1 cellular context compared by ENCODE assay signal in the genomic region with DNA sequence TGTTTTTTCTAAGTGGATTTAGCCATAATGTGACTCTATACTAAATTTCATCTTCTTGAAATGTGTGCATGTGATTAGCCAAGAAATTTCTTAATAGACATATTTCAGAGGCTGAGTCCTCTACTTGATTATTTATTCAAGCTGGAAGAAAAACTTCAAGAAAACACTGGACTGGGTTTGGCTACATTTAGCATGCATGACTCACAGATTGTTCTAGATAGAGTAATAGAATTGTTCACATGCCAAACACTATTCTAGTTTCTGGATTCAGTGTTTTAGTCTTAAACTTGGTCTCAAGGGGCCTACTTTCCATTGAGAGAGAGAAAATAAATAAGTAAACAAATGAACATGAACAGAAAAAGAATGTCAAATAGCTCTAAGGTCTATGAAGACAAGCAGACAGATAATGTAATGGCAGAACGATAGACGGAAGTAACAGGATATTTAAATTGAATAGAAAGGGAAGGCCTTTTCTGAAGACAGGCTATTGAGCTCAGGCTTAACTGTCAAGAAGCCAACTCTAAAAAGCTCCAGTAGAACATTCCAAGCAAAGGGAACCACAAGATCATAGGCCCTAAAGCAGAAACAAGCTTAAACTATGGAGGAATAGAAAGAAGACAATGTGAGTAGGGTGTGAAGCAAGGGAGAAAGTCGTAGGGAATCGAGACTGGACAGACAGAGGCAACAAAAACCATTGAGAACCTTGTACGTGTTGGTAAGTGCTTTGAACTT.
TF ChIP-seq lines count a peak whose summit lies in the region.

No MANE protein-coding gene starts in this region.

TF ChIP-seq in IMR-90, 13 proteins besides CTCF, POLR2A, EP300 and RAD21 (continued from another document):
- TF ChIP-seq, protein P1, sequence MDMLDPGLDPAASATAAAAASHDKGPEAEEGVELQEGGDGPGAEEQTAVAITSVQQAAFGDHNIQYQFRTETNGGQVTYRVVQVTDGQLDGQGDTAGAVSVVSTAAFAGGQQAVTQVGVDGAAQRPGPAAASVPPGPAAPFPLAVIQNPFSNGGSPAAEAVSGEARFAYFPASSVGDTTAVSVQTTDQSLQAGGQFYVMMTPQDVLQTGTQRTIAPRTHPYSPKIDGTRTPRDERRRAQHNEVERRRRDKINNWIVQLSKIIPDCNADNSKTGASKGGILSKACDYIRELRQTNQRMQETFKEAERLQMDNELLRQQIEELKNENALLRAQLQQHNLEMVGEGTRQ (IDR thresholded peaks at IDR 0.05; ENCODE audit: low read depth, low read length): no peak
- TF ChIP-seq MXI1 (IDR thresholded peaks at IDR 0.05; ENCODE audit: borderline replicate concordance, low read depth, low read length): no peak
TF ChIP-seq in IMR-90: peak in this region for 3.
